Comparison of ENCODE assay signal across 23 cellular contexts in genomic region chr9:84744726-84745125, GRCh38.
"Had no signal": no experiment of that assay in that cellular context is flagged by ENCODE, and none has a peak within 500 bp of the region (broad histone marks: within the 10 kb centered on the region; RNA-seq: fewer than 3 reads in every experiment).

No MANE protein-coding gene starts in this region.

- H3K9me3 ChIP-seq: SJSA1 had no signal

- H3K27me3 ChIP-seq: SJSA1 had no signal

- H3K4me3 ChIP-seq: K562, SJSA1, SK-N-MC had no signal

- ATAC-seq: K562, Panc1, PC-3 had no signal

- H3K4me1 ChIP-seq: SJSA1 had no signal

- DNase-seq: Kasumi-1, MM.1S, NCI-H1092 treated with DMSO at 0.1 percent for 48 hours, NCI-H1436, NCI-H187, NCI-H2029, NCI-H2081 treated with DMSO at 0.1 percent for 48 hours, NCI-H2171, NCI-H226, NCI-H446, NCI-H510A, NCI-H524 treated with DMSO at 0.1 percent for 48 hours, NCI-H69, NCI-H774, PC-3, SIG-M5 had no signal

- H3K36me3 ChIP-seq: SJSA1 had no signal

- H3K27ac ChIP-seq: HL-60, KMS-11, RWPE1, SJSA1, SK-N-MC had no signal
